Comparison of ENCODE assay signal across 21 cellular contexts in genomic region chr15:85455851-85456250, GRCh38.
"Had no signal": no experiment of that assay in that cellular context is flagged by ENCODE, and none has a peak within 500 bp of the region (broad histone marks: within the 10 kb centered on the region; RNA-seq: fewer than 3 reads in every experiment).

No MANE protein-coding gene starts in this region.

- H3K27ac Mint-ChIP-seq: activated naive CD8-positive, alpha-beta T cell treated with anti-CD3 and anti-CD28 coated beads, Interleukin-2, amount 10 ng/mL, durations not matched to agents 7 days and 5 days; activated T-helper 1 cell treated with anti-CD3 and anti-CD28 coated beads, Interleukin-12 subunit alpha, Interleukin-12 subunit beta, Interleukin-2, Interleukin-4 antibody, amounts not matched to agents 30 ng/mL and 10 ng/mL and 1 ng/mL, durations not matched to agents 14 hours and 24 hours and 36 hours; dendritic cell treated with granulocyte-macrophage colony-stimulating factor and Interleukin-4, amounts not matched to agents 40 ng/mL and 50 ng/mL, for 4 days; stimulated activated naive CD8-positive, alpha-beta T cell treated with anti-CD3 and anti-CD28 coated beads, Interleukin-15, Interleukin-2, amounts not matched to agents 100 ng/mL and 50 ng/mL, for 24 hours had no signal

- H3K9me3 ChIP-seq: neutrophil, suprapubic skin had no signal

- H3K27me3 ChIP-seq: neutrophil, suprapubic skin had no signal

- H3K4me3 Mint-ChIP-seq: activated naive CD8-positive, alpha-beta T cell treated with anti-CD3 and anti-CD28 coated beads, Interleukin-2, amount 10 ng/mL, durations not matched to agents 7 days and 5 days; activated T-helper 1 cell treated with anti-CD3 and anti-CD28 coated beads, Interleukin-12 subunit alpha, Interleukin-12 subunit beta, Interleukin-2, Interleukin-4 antibody, amounts not matched to agents 30 ng/mL and 10 ng/mL and 1 ng/mL, durations not matched to agents 14 hours and 24 hours and 36 hours; dendritic cell treated with granulocyte-macrophage colony-stimulating factor and Interleukin-4, amounts not matched to agents 40 ng/mL and 50 ng/mL, for 4 days; stimulated activated naive CD8-positive, alpha-beta T cell treated with anti-CD3 and anti-CD28 coated beads, Interleukin-15, Interleukin-2, amounts not matched to agents 100 ng/mL and 50 ng/mL, for 24 hours; T-helper 17 cell had no signal

- H3K36me3 ChIP-seq: lower lobe of right lung, neutrophil, suprapubic skin had no signal

- H3K27ac ChIP-seq: epithelial cell of prostate, lower lobe of right lung, neutrophil, skin epidermis, suprapubic skin had no signal

- ATAC-seq: lower lobe of right lung, right cardiac atrium, T-helper 17 cell had no signal

- H3K4me3 ChIP-seq: lower lobe of right lung, skin epidermis, suprapubic skin had no signal

- DNase-seq: activated CD4-positive, alpha-beta T cell treated with anti-CD3 and anti-CD28 coated beads for 4 hours; activated CD8-positive, alpha-beta memory T cell treated with anti-CD3 and anti-CD28 coated beads, Interleukin-2, amount 50 U/mL, for 48 hours; activated naive CD4-positive, alpha-beta T cell; activated naive CD8-positive, alpha-beta T cell treated with anti-CD3 and anti-CD28 coated beads, Interleukin-2, amount 10 ng/mL, durations not matched to agents 7 days and 5 days; cerebellar nuclear complex; effector memory CD4-positive, alpha-beta T cell; head of caudate nucleus; lower lobe of right lung; midbrain; posterior cingulate gyrus; right cardiac atrium; stimulated activated CD4-positive, alpha-beta T cell treated with anti-CD3 and anti-CD28 coated beads, Interleukin-4, amount 100 ng/mL, for 24 hours; T-helper 17 cell; trophoblast cell had no signal

- H3K27me3 Mint-ChIP-seq: activated naive CD8-positive, alpha-beta T cell treated with anti-CD3 and anti-CD28 coated beads, Interleukin-2, amount 10 ng/mL, durations not matched to agents 7 days and 5 days; dendritic cell treated with granulocyte-macrophage colony-stimulating factor and Interleukin-4, amounts not matched to agents 40 ng/mL and 50 ng/mL, for 4 days; stimulated activated naive CD8-positive, alpha-beta T cell treated with anti-CD3 and anti-CD28 coated beads, Interleukin-15, Interleukin-2, amounts not matched to agents 100 ng/mL and 50 ng/mL, for 24 hours; T-helper 17 cell had no signal
